Comparison of ENCODE assay signal across 6 cellular contexts in genomic region chr1:212531267-212531666, GRCh38.
"Had no signal": no experiment of that assay in that cellular context is flagged by ENCODE, and none has a peak within 500 bp of the region (broad histone marks: within the 10 kb centered on the region; RNA-seq: fewer than 3 reads in every experiment).

No MANE protein-coding gene starts in this region.

- ATAC-seq: GM23338, K562 had no signal

- DNase-seq: H9, HCEC 1CT, IMR-90, KG1 had no signal

- H2AFZ ChIP-seq: GM23338 had no signal

- H3K4me3 ChIP-seq: GM23338, K562 had no signal

- H3K4me2 ChIP-seq: GM23338 had no signal
